Comparison of ENCODE assay signal across 15 cellular contexts in the genomic region with DNA sequence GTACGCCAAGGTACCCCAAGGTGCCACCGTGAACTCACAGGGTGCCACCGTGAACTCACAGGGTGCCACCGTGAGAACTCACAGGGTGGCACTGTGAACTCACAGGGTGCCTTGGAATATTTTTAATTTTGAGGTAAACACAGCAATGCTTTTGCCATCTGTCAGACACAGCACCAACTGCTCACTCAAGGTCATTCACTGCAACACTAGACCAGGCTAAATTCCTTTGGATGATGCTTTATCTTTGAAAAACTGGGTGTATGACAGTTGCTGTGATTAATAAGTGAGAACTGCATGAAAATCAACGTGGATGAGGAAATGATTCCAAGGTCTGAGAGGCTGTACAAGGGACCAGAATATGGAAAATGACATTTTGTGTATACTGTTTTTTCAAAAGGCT. TPM values are rescaled to one million over a fixed set of nuclear protein-coding genes. Genes with fewer than 3 reads are reported as not detected.
A peak's percentile ranks its signal among the peaks of the same experiment; 100 is the strongest.
DNase-seq lines count a peak whose midpoint lies in the region; ATAC-seq and TF ChIP-seq lines count a peak whose summit lies in the region.
"Had no signal": no experiment of that assay in that cellular context is flagged by ENCODE, and none has a peak within 500 bp of the region (broad histone marks: within the 10 kb centered on the region; RNA-seq: fewer than 3 reads in every experiment).

No MANE protein-coding gene starts in this region.

- 33 to 46% methylated on average over 5 of the region's 5 CpGs for WGBS in body of pancreas, 2 donors

- no peak for TF ChIP-seq POLR2A in body of pancreas (IDR thresholded peaks at IDR 0.05)

- no peak for DNase-seq in activated naive CD4-positive, alpha-beta T cell treated with anti-CD3 and anti-CD28 coated beads for 36 hours
- no peak for DNase-seq in activated naive CD4-positive, alpha-beta T cell (lab: John Stamatoyannopoulos, UW)
- DNase-seq in body of pancreas, result no peak
- peak; percentile 12 for DNase-seq in posterior vena cava (ENCODE audit: low spot score)
- no peak for DNase-seq in RPMI8226
- DNase-seq in putamen (ENCODE audit: low spot score), result no peak
- no peak for DNase-seq in NCI-H128 (lab: John Stamatoyannopoulos, UW; ENCODE audit: unreplicated experiment)
- DNase-seq: ACHN; CD4-positive, CD25-positive, alpha-beta regulatory T cell; DMS53; GF-D8; GM23248 had no signal

- CTCF ChIA-PET in activated naive CD4-positive, alpha-beta T cell treated with anti-CD3 and anti-CD28 coated beads for 36 hours (lab: Charles Lee), result no interaction called here

- H3K9me3 ChIP-seq in body of pancreas, result no peaks in the 10 kb centered on the region
- H3K9me3 ChIP-seq: BLaER1 treated with 17β-estradiol and CSF1 and Interleukin-3, amounts not matched to agents 10 nM and 100 nM had no signal

- H3K27me3 Mint-ChIP-seq in activated naive CD4-positive, alpha-beta T cell treated with anti-CD3 and anti-CD28 coated beads for 36 hours (ENCODE audit: low read depth), result no peaks in the 10 kb centered on the region
- H3K27me3 Mint-ChIP-seq: CD4-positive, CD25-positive, alpha-beta regulatory T cell had no signal

- H3K4me3 Mint-ChIP-seq in activated naive CD4-positive, alpha-beta T cell treated with anti-CD3 and anti-CD28 coated beads for 36 hours, result no peak overlapping the region

- TF ChIP-seq CTCF in body of pancreas (IDR thresholded peaks at IDR 0.05), result no peak

- H3K27me3 ChIP-seq in body of pancreas, result no peaks in the 10 kb centered on the region
- H3K27me3 ChIP-seq: BLaER1 treated with 17β-estradiol and CSF1 and Interleukin-3, amounts not matched to agents 10 nM and 100 nM had no signal

- peak overlapping the region; percentile 50 for H3K27ac Mint-ChIP-seq in activated naive CD4-positive, alpha-beta T cell treated with anti-CD3 and anti-CD28 coated beads for 36 hours
- H3K27ac Mint-ChIP-seq: CD4-positive, CD25-positive, alpha-beta regulatory T cell had no signal

- ATAC-seq in body of pancreas, result peak; percentile 62
- ATAC-seq: HCT116 had no signal

- H3K4me3 ChIP-seq in body of pancreas, result no peak overlapping the region
- H3K4me3 ChIP-seq: BLaER1 treated with 17β-estradiol and CSF1 and Interleukin-3, amounts not matched to agents 10 nM and 100 nM; GM23248 had no signal

- intact Hi-C loops in activated naive CD4-positive, alpha-beta T cell treated with anti-CD3 and anti-CD28 coated beads for 36 hours (cut with micrococcal nuclease), result no loop called here
- intact Hi-C loops in body of pancreas (cut with DNase I) (no loop called here), posterior vena cava (cut with DNase I) (no loop called here)

- peaks cover 70% of the 10 kb centered on the region for H3K36me3 Mint-ChIP-seq in activated naive CD4-positive, alpha-beta T cell treated with anti-CD3 and anti-CD28 coated beads for 36 hours (ENCODE audit: low read depth)

- H3K27ac ChIP-seq in body of pancreas, result peak overlapping the region in 2 of 4 donors; percentile 30 to 69
- H3K27ac ChIP-seq: BLaER1 treated with 17β-estradiol and CSF1 and Interleukin-3, amounts not matched to agents 10 nM and 100 nM; GM23248; HL-60 had no signal

- H3K4me1 Mint-ChIP-seq in activated naive CD4-positive, alpha-beta T cell treated with anti-CD3 and anti-CD28 coated beads for 36 hours (ENCODE audit: low read depth), result peaks cover 12% of the 10 kb centered on the region

- H3K9me3 Mint-ChIP-seq in activated naive CD4-positive, alpha-beta T cell treated with anti-CD3 and anti-CD28 coated beads for 36 hours, result no peaks in the 10 kb centered on the region
- H3K9me3 Mint-ChIP-seq: CD4-positive, CD25-positive, alpha-beta regulatory T cell had no signal

- H3K4me1 ChIP-seq in body of pancreas, result no peaks in the 10 kb centered on the region

- H3K36me3 ChIP-seq in body of pancreas (replicated peaks in 1 of 2; ENCODE audit: insufficient read depth in 1 of 2, low read depth in 2 of 2), result peaks cover 7 to 48% of the 10 kb centered on the region in 2 donors

RNA-seq across cellular contexts. Expression of gene SAFB2, which starts 18.9 kb away (rescaled TPM):
- 100 to 1,000 TPM; 108 to 118 TPM for total RNA-seq in activated naive CD4-positive, alpha-beta T cell treated with anti-CD3 and anti-CD28 coated beads for 36 hours
- total RNA-seq in body of pancreas (100 to 1,000 TPM in 1 of 2 donors, 10 to 100 TPM in 1; 38.7 to 104 TPM), posterior vena cava (10 to 100 TPM; 50.9 to 57.3 TPM)

RNA-seq across cellular contexts. Expression of gene SAFB, which starts 19.3 kb away (rescaled TPM):
- 100 to 1,000 TPM; 120 to 129 TPM for total RNA-seq in activated naive CD4-positive, alpha-beta T cell treated with anti-CD3 and anti-CD28 coated beads for 36 hours
- 100 to 1,000 TPM in 1 of 2 donors, 10 to 100 TPM in 1; 49.8 to 244 TPM for total RNA-seq in body of pancreas
- total RNA-seq in posterior vena cava, result 10 to 100 TPM; 49.4 to 50.5 TPM

RNA-seq across cellular contexts. Expression of gene TINCR, which starts 35.9 kb away (rescaled TPM):
- total RNA-seq in activated naive CD4-positive, alpha-beta T cell treated with anti-CD3 and anti-CD28 coated beads for 36 hours, result 1 to 10 TPM in 1 of 2 experiments, under 1 TPM in 1; 0.83 to 1.0 TPM
- total RNA-seq in body of pancreas (under 1 TPM in 1 of 2 donors, not detected in 1; 0.52 TPM), posterior vena cava (under 1 TPM; 0.42 to 0.43 TPM)
